ENCODE assay signal across 1 cellular context in the genomic region with DNA sequence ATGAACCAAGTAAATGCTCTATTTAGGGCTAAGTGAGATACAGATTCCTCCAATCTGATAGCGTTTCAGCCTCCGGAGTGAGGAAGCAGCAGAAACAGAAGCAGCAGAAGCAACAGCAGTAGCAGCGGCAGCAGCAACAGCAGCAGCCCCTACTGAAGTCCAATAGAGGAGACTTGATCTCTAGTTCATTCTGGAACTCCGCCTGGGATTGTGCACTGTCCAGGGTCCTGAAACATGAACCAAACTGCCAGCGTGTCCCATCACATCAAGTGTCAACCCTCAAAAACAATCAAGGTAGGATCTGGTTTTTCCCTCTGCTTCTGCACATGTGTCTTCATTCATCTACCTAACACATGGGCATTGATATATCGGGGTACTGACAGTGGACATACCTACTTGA.
TF ChIP-seq lines count a peak whose summit lies in the region.

A gene (plus strand): TSS at position 97 of the 400 bp plus-strand sequence.

TF ChIP-seq in GM23338, 12 proteins besides CTCF, POLR2A, EP300 and RAD21 (continued from another document):
- TF ChIP-seq ZNF331 (CRISPR knock-in tag; IDR thresholded peaks at IDR 0.05; ENCODE audit: low read depth) (no peak), NANOG (IDR thresholded peaks at IDR 0.05; ENCODE audit: borderline replicate concordance) (no peak)
